In genomic region chr3:150467381-150467780, GRCh38 we compare ENCODE assay signal across 21 cellular contexts.
"Had no signal": no experiment of that assay in that cellular context is flagged by ENCODE, and none has a peak within 500 bp of the region (broad histone marks: within the 10 kb centered on the region; RNA-seq: fewer than 3 reads in every experiment).

No MANE protein-coding gene starts in this region.

- H3K9me3 ChIP-seq: gastrocnemius medialis, neutrophil, psoas muscle, right lobe of liver, tibial artery, upper lobe of right lung, vagina had no signal

- H3K4me1 ChIP-seq: right lobe of liver, upper lobe of right lung had no signal

- H3K4me1 Mint-ChIP-seq: immature natural killer cell; stimulated activated effector memory CD8-positive, alpha-beta T cell treated with anti-CD3 and anti-CD28 coated beads, Interleukin-12 subunit alpha, Interleukin-12 subunit beta, amount 100 ng/mL, for 72 hours had no signal

- H3K9me3 Mint-ChIP-seq: endodermal cell; immature natural killer cell; naive thymus-derived CD8-positive, alpha-beta T cell; stimulated activated effector memory CD8-positive, alpha-beta T cell treated with anti-CD3 and anti-CD28 coated beads, Interleukin-12 subunit alpha, Interleukin-12 subunit beta, amount 100 ng/mL, for 72 hours; stimulated activated naive CD8-positive, alpha-beta T cell treated with anti-CD3 and anti-CD28 coated beads, Interleukin-15, Interleukin-2, amounts not matched to agents 100 ng/mL and 50 ng/mL, for 24 hours had no signal

- H3K27me3 ChIP-seq: gastrocnemius medialis, neutrophil, right lobe of liver, tibial artery, upper lobe of right lung, vagina had no signal

- H3K36me3 Mint-ChIP-seq: stimulated activated effector memory CD8-positive, alpha-beta T cell treated with anti-CD3 and anti-CD28 coated beads, Interleukin-12 subunit alpha, Interleukin-12 subunit beta, amount 100 ng/mL, for 72 hours had no signal

- H3K36me3 ChIP-seq: gastrocnemius medialis, neutrophil, right lobe of liver, tibial artery, vagina had no signal

- H3K27ac Mint-ChIP-seq: endodermal cell; stimulated activated effector memory CD8-positive, alpha-beta T cell treated with anti-CD3 and anti-CD28 coated beads, Interleukin-12 subunit alpha, Interleukin-12 subunit beta, amount 100 ng/mL, for 72 hours; stimulated activated naive CD8-positive, alpha-beta T cell treated with anti-CD3 and anti-CD28 coated beads, Interleukin-15, Interleukin-2, amounts not matched to agents 100 ng/mL and 50 ng/mL, for 24 hours had no signal

- H3K4me3 ChIP-seq: coronary artery, gastrocnemius medialis, psoas muscle, right lobe of liver, tibial artery, upper lobe of right lung, vagina had no signal

- H3K4me3 Mint-ChIP-seq: endodermal cell; immature natural killer cell; naive thymus-derived CD8-positive, alpha-beta T cell; stimulated activated effector memory CD8-positive, alpha-beta T cell treated with anti-CD3 and anti-CD28 coated beads, Interleukin-12 subunit alpha, Interleukin-12 subunit beta, amount 100 ng/mL, for 72 hours; stimulated activated naive CD8-positive, alpha-beta T cell treated with anti-CD3 and anti-CD28 coated beads, Interleukin-15, Interleukin-2, amounts not matched to agents 100 ng/mL and 50 ng/mL, for 24 hours had no signal

- H3K27ac ChIP-seq: coronary artery, gastrocnemius medialis, neutrophil, psoas muscle, right lobe of liver, tibial artery, upper lobe of right lung, vagina had no signal

- ATAC-seq: esophagus mucosa; gastrocnemius medialis; left cardiac atrium; left ventricle myocardium superior; naive thymus-derived CD8-positive, alpha-beta T cell; psoas muscle; right lobe of liver; stimulated activated effector memory CD8-positive, alpha-beta T cell treated with anti-CD3 and anti-CD28 coated beads, Interleukin-12 subunit alpha, Interleukin-12 subunit beta, amount 100 ng/mL, for 72 hours; upper lobe of right lung had no signal

- FAIRE-seq: keratinocyte had no signal

- H3K27me3 Mint-ChIP-seq: naive thymus-derived CD8-positive, alpha-beta T cell; stimulated activated naive CD8-positive, alpha-beta T cell treated with anti-CD3 and anti-CD28 coated beads, Interleukin-15, Interleukin-2, amounts not matched to agents 100 ng/mL and 50 ng/mL, for 24 hours had no signal

- DNase-seq: effector CD4-positive, alpha-beta T cell; endodermal cell; gastrocnemius medialis; immature natural killer cell; left cardiac atrium; left ventricle myocardium superior; naive thymus-derived CD8-positive, alpha-beta T cell; psoas muscle; retina; right lobe of liver; stimulated activated CD4-positive, alpha-beta T cell treated with anti-CD3 and anti-CD28 coated beads, Interleukin-4, amount 100 ng/mL, for 1 hour; stimulated activated CD8-positive, alpha-beta memory T cell treated with anti-CD3 and anti-CD28 coated beads, Interleukin-4, amount 100 ng/mL, for 48 hours; tibial artery; upper lobe of right lung had no signal
